Comparison of ENCODE assay signal across 20 cellular contexts in genomic region chr10:69715156-69715898, GRCh38.
DNase-seq lines count a peak whose midpoint lies in the region; TF ChIP-seq lines count a peak whose summit lies in the region.
"Had no signal": no experiment of that assay in that cellular context is flagged by ENCODE, and none has a peak within 500 bp of the region (broad histone marks: within the 10 kb centered on the region; RNA-seq: fewer than 3 reads in every experiment).

No MANE protein-coding gene starts in this region.

- BruUV-seq in MCF 10A (replicated peaks; lab: Mats Ljungman, UMichigan), result no TSS peak

- POLR2A ChIA-PET in MCF 10A (lab: Yijun Ruan, JAX), result interaction anchor here (0.5 kb wide), 2 partner anchors 37 to 118 kb away, joined by 3 read pairs; no protein-coding TSS in a partner anchor

- H3K27ac Mint-ChIP-seq in MCF 10A (ENCODE audit: low read depth, unreplicated experiment), result no peak overlapping the region
- H3K27ac Mint-ChIP-seq in chondrocyte (ENCODE audit: unreplicated experiment), result peak overlapping the region; percentile 94
- H3K27ac Mint-ChIP-seq: activated CD4-positive, alpha-beta T cell treated with anti-CD3 and anti-CD28 coated beads, Interleukin-2, amount 10 ng/mL, durations not matched to agents 24 days and 14 days; CD4-positive, alpha-beta T cell had no signal

- H3K36me3 ChIP-seq in breast epithelium, result no peaks in the 10 kb centered on the region
- H3K36me3 ChIP-seq: left lung, tibial nerve had no signal

- H3K27me3 ChIP-seq in breast epithelium, result no peaks in the 10 kb centered on the region

- intact Hi-C loops in MCF 10A (cut with micrococcal nuclease) (no loop called here), breast epithelium (cut with DNase I; ENCODE audit: low total_unique reads) (loop anchor here (10.0 kb wide), 1 partner anchor 71 kb away; no protein-coding TSS in a partner anchor)

- no peaks in the 10 kb centered on the region for H3K27me3 Mint-ChIP-seq in MCF 10A (ENCODE audit: insufficient read depth, unreplicated experiment)
- H3K27me3 Mint-ChIP-seq in chondrocyte (ENCODE audit: low read depth), result no peaks in the 10 kb centered on the region

- H3K4me3 ChIP-seq in breast epithelium, result no peak overlapping the region
- H3K4me3 ChIP-seq: left lung, skin epidermis, tibial nerve had no signal

- no peaks in the 10 kb centered on the region for H3K9me3 ChIP-seq in breast epithelium
- H3K9me3 ChIP-seq: left lung, tibial nerve had no signal

- H3K27ac ChIP-seq in breast epithelium, result no peak overlapping the region
- H3K27ac ChIP-seq: left lung, RWPE1, skin epidermis, tibial nerve had no signal

- H3K9me3 Mint-ChIP-seq in MCF 10A (ENCODE audit: unreplicated experiment), result no peaks in the 10 kb centered on the region
- H3K9me3 Mint-ChIP-seq in chondrocyte (ENCODE audit: low read depth), result peaks cover 12% of the 10 kb centered on the region
- H3K9me3 Mint-ChIP-seq: activated CD4-positive, alpha-beta T cell treated with anti-CD3 and anti-CD28 coated beads, Interleukin-2, amount 10 ng/mL, durations not matched to agents 24 days and 14 days; CD4-positive, alpha-beta T cell had no signal

- TF ChIP-seq POLR2A in breast epithelium (IDR thresholded peaks at IDR 0.05), result no peak

- TF ChIP-seq CTCF in MCF 10A (IDR thresholded peaks at IDR 0.05; ENCODE audit: unreplicated experiment), result no peak
- TF ChIP-seq CTCF in breast epithelium (IDR thresholded peaks at IDR 0.05), result no peak
- TF ChIP-seq CTCF in chondrocyte (IDR thresholded peaks at IDR 0.05), result no peak

- H3K4me3 Mint-ChIP-seq in MCF 10A (ENCODE audit: unreplicated experiment), result no peak overlapping the region
- H3K4me3 Mint-ChIP-seq in chondrocyte (ENCODE audit: unreplicated experiment), result no peak overlapping the region
- H3K4me3 Mint-ChIP-seq: activated CD4-positive, alpha-beta T cell treated with anti-CD3 and anti-CD28 coated beads, Interleukin-2, amount 10 ng/mL, durations not matched to agents 24 days and 14 days; CD4-positive, alpha-beta T cell had no signal

- H3K36me3 Mint-ChIP-seq in MCF 10A (ENCODE audit: insufficient read depth, unreplicated experiment) (no peaks in the 10 kb centered on the region), chondrocyte (ENCODE audit: low read depth) (peaks cover 4% of the 10 kb centered on the region)

- no peaks in the 10 kb centered on the region for H3K4me1 ChIP-seq in breast epithelium
- H3K4me1 ChIP-seq: left lung had no signal

- peaks cover 17% of the 10 kb centered on the region for H3K4me1 Mint-ChIP-seq in MCF 10A (ENCODE audit: insufficient read depth, unreplicated experiment)
- peaks cover 26% of the 10 kb centered on the region for H3K4me1 Mint-ChIP-seq in chondrocyte (ENCODE audit: low read depth)
- H3K4me1 Mint-ChIP-seq: activated CD4-positive, alpha-beta T cell treated with anti-CD3 and anti-CD28 coated beads, Interleukin-2, amount 10 ng/mL, durations not matched to agents 24 days and 14 days had no signal

- DNase-seq in MCF 10A (ENCODE audit: unreplicated experiment) (peak; percentile 50), breast epithelium (ENCODE audit: low spot score in 2 of 2) (no peak), chondrocyte (ENCODE audit: low spot score) (no peak), mesenteric fat pad (ENCODE audit: low spot score) (peak; percentile 49), NCI-H345 (lab: John Stamatoyannopoulos, UW) (no peak), NCI-H2029 treated with DMSO at 0.1 percent for 48 hours (lab: John Stamatoyannopoulos, UW) (no peak), ecto neural progenitor cell (ENCODE audit: low spot score) (no peak)
- no peak for DNase-seq in NK-92 treated with Interleukin-12 subunit alpha and Interleukin-12 subunit beta, amount 100 ng/mL, for 24 hours (lab: John Stamatoyannopoulos, UW)
- DNase-seq: activated CD4-positive, alpha-beta T cell treated with anti-CD3 and anti-CD28 coated beads, Interleukin-2, amount 10 ng/mL, durations not matched to agents 24 days and 14 days; activated naive CD4-positive, alpha-beta T cell treated with Interleukin-2 at 50 U/mL for 16 hours; CD4-positive, alpha-beta T cell; DMS79; effector memory CD4-positive, alpha-beta T cell; Kasumi-1; left lung; NCI-H1417; NCI-H2227 treated with DMSO at 0.1 percent for 48 hours had no signal

- CTCF ChIA-PET in MCF 10A (lab: Yijun Ruan, JAX), result interaction anchor here (0.7 to 6.7 kb wide), 15 partner anchors 10 to 208 kb away, joined by 3 to 104 read pairs (median 7); no protein-coding TSS in a partner anchor

Comparison
In these comparisons a context has a peak if more than half of its experiments do, and no peak if none do; other contexts are left out.
1. DNase-seq: peak in MCF 10A (single experiment) and mesenteric fat pad (single experiment); none in breast epithelium (0 of 2), chondrocyte (single experiment), NCI-H345 (single experiment), NCI-H2029 treated with DMSO at 0.1 percent for 48 hours (single experiment), NK-92 treated with Interleukin-12 subunit alpha and Interleukin-12 subunit beta, amount 100 ng/mL, for 24 hours (single experiment) and ecto neural progenitor cell (single experiment).